ENCODE assay signal across 1 cellular context in the genomic region with DNA sequence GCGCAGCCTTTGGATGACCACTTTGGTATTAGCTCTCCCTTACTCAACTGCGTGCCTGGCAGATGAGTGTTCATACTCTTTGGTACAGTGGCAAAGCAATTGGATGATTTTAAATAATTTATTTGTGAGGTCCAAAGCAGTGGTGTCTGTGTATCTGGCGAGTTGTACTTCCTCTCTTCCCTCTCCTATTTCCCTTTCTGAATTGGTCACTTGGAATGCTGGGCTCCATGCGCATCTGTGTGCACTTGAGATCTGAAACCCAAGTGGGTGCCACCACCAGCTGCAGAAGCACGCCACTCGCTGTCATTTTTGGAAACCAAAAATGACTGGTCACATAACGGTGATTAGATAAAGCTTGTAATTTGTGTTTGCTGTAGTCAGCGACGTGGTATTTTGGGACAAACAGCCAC.
TF ChIP-seq lines count a peak whose summit lies in the region.

No MANE protein-coding gene starts in this region.

TF ChIP-seq in GM12878, 131 proteins besides CTCF, POLR2A, EP300 and RAD21 (continued from another document and continues in another):
- no peak for TF ChIP-seq KLF5 (IDR thresholded peaks at IDR 0.05; ENCODE audit: partially characterized antibody)
- TF ChIP-seq, protein P1, sequence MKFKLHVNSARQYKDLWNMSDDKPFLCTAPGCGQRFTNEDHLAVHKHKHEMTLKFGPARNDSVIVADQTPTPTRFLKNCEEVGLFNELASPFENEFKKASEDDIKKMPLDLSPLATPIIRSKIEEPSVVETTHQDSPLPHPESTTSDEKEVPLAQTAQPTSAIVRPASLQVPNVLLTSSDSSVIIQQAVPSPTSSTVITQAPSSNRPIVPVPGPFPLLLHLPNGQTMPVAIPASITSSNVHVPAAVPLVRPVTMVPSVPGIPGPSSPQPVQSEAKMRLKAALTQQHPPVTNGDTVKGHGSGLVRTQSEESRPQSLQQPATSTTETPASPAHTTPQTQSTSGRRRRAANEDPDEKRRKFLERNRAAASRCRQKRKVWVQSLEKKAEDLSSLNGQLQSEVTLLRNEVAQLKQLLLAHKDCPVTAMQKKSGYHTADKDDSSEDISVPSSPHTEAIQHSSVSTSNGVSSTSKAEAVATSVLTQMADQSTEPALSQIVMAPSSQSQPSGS (IDR thresholded peaks at IDR 0.05; ENCODE audit: low read length), result 0 out of 2 replicates have a peak, but pooled peaks have one; percentile 46
- TF ChIP-seq SIN3A (IDR thresholded peaks at IDR 0.05; ENCODE audit: low read depth, low read length), result no peak
- no peak for TF ChIP-seq NFYA (IDR thresholded peaks at IDR 0.05; ENCODE audit: borderline replicate concordance, low read depth, low read length)
- no peak for TF ChIP-seq HDGF (IDR thresholded peaks at IDR 0.05)
- TF ChIP-seq BCL11A (IDR thresholded peaks at IDR 0.05; ENCODE audit: low read depth, low read length), result peak; percentile 79; the same call in 1 of the 2 replicates
- TF ChIP-seq, protein P2, sequence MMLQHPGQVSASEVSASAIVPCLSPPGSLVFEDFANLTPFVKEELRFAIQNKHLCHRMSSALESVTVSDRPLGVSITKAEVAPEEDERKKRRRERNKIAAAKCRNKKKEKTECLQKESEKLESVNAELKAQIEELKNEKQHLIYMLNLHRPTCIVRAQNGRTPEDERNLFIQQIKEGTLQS (IDR thresholded peaks at IDR 0.05; ENCODE audit: borderline replicate concordance, extremely low read depth, low read depth, low read length), result no peak
- peak; percentile 86; the same call in 1 of the 2 replicates for TF ChIP-seq TCF12 (IDR thresholded peaks at IDR 0.05; ENCODE audit: low read depth, low read length)
- TF ChIP-seq STAT1 (conservative IDR thresholded peaks at IDR 0.05), result no peak
- TF ChIP-seq CHD2 (IDR thresholded peaks at IDR 0.05; ENCODE audit: borderline replicate concordance, low read depth, low read length), result no peak
- peak; percentile 40; the same call in 1 of the 2 replicates for TF ChIP-seq IKZF1 (conservative IDR thresholded peaks at IDR 0.05)
- no peak for TF ChIP-seq SUPT20H (IDR thresholded peaks at IDR 0.05; ENCODE audit: borderline replicate concordance, control insufficient read depth, low read depth, low read length)
- no peak for TF ChIP-seq SP1 (IDR thresholded peaks at IDR 0.05; ENCODE audit: low read depth, low read length)
- TF ChIP-seq DPF2 (IDR thresholded peaks at IDR 0.05), result 0 out of 2 replicates have a peak, but pooled peaks have one; percentile 51
- TF ChIP-seq LARP7 (IDR thresholded peaks at IDR 0.05), result no peak
- TF ChIP-seq PAX8 (IDR thresholded peaks at IDR 0.05), result no peak
- no peak for TF ChIP-seq ESRRA (IDR thresholded peaks at IDR 0.05; ENCODE audit: low read length)
- TF ChIP-seq RFX5 (IDR thresholded peaks at IDR 0.05; ENCODE audit: low read depth, low read length), result no peak
- TF ChIP-seq, protein P3, sequence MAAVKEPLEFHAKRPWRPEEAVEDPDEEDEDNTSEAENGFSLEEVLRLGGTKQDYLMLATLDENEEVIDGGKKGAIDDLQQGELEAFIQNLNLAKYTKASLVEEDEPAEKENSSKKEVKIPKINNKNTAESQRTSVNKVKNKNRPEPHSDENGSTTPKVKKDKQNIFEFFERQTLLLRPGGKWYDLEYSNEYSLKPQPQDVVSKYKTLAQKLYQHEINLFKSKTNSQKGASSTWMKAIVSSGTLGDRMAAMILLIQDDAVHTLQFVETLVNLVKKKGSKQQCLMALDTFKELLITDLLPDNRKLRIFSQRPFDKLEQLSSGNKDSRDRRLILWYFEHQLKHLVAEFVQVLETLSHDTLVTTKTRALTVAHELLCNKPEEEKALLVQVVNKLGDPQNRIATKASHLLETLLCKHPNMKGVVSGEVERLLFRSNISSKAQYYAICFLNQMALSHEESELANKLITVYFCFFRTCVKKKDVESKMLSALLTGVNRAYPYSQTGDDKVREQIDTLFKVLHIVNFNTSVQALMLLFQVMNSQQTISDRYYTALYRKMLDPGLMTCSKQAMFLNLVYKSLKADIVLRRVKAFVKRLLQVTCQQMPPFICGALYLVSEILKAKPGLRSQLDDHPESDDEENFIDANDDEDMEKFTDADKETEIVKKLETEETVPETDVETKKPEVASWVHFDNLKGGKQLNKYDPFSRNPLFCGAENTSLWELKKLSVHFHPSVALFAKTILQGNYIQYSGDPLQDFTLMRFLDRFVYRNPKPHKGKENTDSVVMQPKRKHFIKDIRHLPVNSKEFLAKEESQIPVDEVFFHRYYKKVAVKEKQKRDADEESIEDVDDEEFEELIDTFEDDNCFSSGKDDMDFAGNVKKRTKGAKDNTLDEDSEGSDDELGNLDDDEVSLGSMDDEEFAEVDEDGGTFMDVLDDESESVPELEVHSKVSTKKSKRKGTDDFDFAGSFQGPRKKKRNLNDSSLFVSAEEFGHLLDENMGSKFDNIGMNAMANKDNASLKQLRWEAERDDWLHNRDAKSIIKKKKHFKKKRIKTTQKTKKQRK (IDR thresholded peaks at IDR 0.05; ENCODE audit: low read depth, low read length), result no peak
- TF ChIP-seq, protein P4, sequence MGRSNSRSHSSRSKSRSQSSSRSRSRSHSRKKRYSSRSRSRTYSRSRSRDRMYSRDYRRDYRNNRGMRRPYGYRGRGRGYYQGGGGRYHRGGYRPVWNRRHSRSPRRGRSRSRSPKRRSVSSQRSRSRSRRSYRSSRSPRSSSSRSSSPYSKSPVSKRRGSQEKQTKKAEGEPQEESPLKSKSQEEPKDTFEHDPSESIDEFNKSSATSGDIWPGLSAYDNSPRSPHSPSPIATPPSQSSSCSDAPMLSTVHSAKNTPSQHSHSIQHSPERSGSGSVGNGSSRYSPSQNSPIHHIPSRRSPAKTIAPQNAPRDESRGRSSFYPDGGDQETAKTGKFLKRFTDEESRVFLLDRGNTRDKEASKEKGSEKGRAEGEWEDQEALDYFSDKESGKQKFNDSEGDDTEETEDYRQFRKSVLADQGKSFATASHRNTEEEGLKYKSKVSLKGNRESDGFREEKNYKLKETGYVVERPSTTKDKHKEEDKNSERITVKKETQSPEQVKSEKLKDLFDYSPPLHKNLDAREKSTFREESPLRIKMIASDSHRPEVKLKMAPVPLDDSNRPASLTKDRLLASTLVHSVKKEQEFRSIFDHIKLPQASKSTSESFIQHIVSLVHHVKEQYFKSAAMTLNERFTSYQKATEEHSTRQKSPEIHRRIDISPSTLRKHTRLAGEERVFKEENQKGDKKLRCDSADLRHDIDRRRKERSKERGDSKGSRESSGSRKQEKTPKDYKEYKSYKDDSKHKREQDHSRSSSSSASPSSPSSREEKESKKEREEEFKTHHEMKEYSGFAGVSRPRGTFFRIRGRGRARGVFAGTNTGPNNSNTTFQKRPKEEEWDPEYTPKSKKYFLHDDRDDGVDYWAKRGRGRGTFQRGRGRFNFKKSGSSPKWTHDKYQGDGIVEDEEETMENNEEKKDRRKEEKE (IDR thresholded peaks at IDR 0.05), result no peak
- TF ChIP-seq, protein P5, sequence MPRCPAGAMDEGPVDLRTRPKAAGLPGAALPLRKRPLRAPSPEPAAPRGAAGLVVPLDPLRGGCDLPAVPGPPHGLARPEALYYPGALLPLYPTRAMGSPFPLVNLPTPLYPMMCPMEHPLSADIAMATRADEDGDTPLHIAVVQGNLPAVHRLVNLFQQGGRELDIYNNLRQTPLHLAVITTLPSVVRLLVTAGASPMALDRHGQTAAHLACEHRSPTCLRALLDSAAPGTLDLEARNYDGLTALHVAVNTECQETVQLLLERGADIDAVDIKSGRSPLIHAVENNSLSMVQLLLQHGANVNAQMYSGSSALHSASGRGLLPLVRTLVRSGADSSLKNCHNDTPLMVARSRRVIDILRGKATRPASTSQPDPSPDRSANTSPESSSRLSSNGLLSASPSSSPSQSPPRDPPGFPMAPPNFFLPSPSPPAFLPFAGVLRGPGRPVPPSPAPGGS (IDR thresholded peaks at IDR 0.05; ENCODE audit: borderline replicate concordance, insufficient read depth, low read depth, low read length, poor library complexity, severe bottlenecking), result no peak
- TF ChIP-seq EGR1 (IDR thresholded peaks at IDR 0.05; ENCODE audit: borderline replicate concordance in 1 of 2, low read depth in 2 of 2, low read length in 2 of 2), result no peak
- no peak for TF ChIP-seq CREB1 (IDR thresholded peaks at IDR 0.05; ENCODE audit: low read depth)
- no peak for TF ChIP-seq SUZ12 (IDR thresholded peaks at IDR 0.05; ENCODE audit: unreplicated experiment)
- TF ChIP-seq BMI1 (IDR thresholded peaks at IDR 0.05; ENCODE audit: borderline replicate concordance), result no peak
- TF ChIP-seq JUND (IDR thresholded peaks at IDR 0.05; ENCODE audit: low read depth, low read length), result no peak
- 0 out of 2 replicates have a peak, but pooled peaks have one; percentile 33 for TF ChIP-seq MEF2A (IDR thresholded peaks at IDR 0.05; ENCODE audit: insufficient read depth, low read depth, low read length)
- TF ChIP-seq IKZF2 (IDR thresholded peaks at IDR 0.05), result peak in 1 of 2 experiments; percentile 24; a peak in 1 of 4 replicates
- TF ChIP-seq NR2F1 (conservative IDR thresholded peaks at IDR 0.05), result no peak
- TF ChIP-seq RUNX3 (IDR thresholded peaks at IDR 0.05; ENCODE audit: low read length), result peak; percentile 52; the same call in 1 of the 2 replicates
- peak; percentile 86 for TF ChIP-seq EED (IDR thresholded peaks at IDR 0.05; ENCODE audit: low read depth)
- TF ChIP-seq ZNF217 (IDR thresholded peaks at IDR 0.05), result no peak
- no peak for TF ChIP-seq SMAD1 (IDR thresholded peaks at IDR 0.05; ENCODE audit: low read depth, partially characterized antibody)
- TF ChIP-seq SREBF1 (IDR thresholded peaks at IDR 0.05; ENCODE audit: low read length), result no peak
- no peak for TF ChIP-seq POLR2AphosphoS5 (IDR thresholded peaks at IDR 0.05; ENCODE audit: low read length)
- no peak for TF ChIP-seq RB1 (IDR thresholded peaks at IDR 0.05; ENCODE audit: borderline replicate concordance)
- no peak for TF ChIP-seq CBFB (IDR thresholded peaks at IDR 0.05; ENCODE audit: low read depth)
- TF ChIP-seq, protein P6, sequence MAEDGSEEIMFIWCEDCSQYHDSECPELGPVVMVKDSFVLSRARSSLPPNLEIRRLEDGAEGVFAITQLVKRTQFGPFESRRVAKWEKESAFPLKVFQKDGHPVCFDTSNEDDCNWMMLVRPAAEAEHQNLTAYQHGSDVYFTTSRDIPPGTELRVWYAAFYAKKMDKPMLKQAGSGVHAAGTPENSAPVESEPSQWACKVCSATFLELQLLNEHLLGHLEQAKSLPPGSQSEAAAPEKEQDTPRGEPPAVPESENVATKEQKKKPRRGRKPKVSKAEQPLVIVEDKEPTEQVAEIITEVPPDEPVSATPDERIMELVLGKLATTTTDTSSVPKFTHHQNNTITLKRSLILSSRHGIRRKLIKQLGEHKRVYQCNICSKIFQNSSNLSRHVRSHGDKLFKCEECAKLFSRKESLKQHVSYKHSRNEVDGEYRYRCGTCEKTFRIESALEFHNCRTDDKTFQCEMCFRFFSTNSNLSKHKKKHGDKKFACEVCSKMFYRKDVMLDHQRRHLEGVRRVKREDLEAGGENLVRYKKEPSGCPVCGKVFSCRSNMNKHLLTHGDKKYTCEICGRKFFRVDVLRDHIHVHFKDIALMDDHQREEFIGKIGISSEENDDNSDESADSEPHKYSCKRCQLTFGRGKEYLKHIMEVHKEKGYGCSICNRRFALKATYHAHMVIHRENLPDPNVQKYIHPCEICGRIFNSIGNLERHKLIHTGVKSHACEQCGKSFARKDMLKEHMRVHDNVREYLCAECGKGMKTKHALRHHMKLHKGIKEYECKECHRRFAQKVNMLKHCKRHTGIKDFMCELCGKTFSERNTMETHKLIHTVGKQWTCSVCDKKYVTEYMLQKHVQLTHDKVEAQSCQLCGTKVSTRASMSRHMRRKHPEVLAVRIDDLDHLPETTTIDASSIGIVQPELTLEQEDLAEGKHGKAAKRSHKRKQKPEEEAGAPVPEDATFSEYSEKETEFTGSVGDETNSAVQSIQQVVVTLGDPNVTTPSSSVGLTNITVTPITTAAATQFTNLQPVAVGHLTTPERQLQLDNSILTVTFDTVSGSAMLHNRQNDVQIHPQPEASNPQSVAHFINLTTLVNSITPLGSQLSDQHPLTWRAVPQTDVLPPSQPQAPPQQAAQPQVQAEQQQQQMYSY (CRISPR knock-in tag; IDR thresholded peaks at IDR 0.05), result no peak
- TF ChIP-seq, protein P7, sequence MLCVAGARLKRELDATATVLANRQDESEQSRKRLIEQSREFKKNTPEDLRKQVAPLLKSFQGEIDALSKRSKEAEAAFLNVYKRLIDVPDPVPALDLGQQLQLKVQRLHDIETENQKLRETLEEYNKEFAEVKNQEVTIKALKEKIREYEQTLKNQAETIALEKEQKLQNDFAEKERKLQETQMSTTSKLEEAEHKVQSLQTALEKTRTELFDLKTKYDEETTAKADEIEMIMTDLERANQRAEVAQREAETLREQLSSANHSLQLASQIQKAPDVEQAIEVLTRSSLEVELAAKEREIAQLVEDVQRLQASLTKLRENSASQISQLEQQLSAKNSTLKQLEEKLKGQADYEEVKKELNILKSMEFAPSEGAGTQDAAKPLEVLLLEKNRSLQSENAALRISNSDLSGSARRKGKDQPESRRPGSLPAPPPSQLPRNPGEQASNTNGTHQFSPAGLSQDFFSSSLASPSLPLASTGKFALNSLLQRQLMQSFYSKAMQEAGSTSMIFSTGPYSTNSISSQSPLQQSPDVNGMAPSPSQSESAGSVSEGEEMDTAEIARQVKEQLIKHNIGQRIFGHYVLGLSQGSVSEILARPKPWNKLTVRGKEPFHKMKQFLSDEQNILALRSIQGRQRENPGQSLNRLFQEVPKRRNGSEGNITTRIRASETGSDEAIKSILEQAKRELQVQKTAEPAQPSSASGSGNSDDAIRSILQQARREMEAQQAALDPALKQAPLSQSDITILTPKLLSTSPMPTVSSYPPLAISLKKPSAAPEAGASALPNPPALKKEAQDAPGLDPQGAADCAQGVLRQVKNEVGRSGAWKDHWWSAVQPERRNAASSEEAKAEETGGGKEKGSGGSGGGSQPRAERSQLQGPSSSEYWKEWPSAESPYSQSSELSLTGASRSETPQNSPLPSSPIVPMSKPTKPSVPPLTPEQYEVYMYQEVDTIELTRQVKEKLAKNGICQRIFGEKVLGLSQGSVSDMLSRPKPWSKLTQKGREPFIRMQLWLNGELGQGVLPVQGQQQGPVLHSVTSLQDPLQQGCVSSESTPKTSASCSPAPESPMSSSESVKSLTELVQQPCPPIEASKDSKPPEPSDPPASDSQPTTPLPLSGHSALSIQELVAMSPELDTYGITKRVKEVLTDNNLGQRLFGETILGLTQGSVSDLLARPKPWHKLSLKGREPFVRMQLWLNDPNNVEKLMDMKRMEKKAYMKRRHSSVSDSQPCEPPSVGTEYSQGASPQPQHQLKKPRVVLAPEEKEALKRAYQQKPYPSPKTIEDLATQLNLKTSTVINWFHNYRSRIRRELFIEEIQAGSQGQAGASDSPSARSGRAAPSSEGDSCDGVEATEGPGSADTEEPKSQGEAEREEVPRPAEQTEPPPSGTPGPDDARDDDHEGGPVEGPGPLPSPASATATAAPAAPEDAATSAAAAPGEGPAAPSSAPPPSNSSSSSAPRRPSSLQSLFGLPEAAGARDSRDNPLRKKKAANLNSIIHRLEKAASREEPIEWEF (IDR thresholded peaks at IDR 0.05; ENCODE audit: insufficient replicate concordance, low read depth, low read length), result no peak
- TF ChIP-seq CEBPB (IDR thresholded peaks at IDR 0.05; ENCODE audit: borderline replicate concordance in 1 of 2, low read depth in 2 of 2, low read length in 2 of 2), result no peak
- TF ChIP-seq ATF7 (IDR thresholded peaks at IDR 0.05; ENCODE audit: low read depth), result no peak
- 0 out of 4 replicates have a peak, but pooled peaks of 1 of the 2 experiments have one; percentile 11 for TF ChIP-seq SRF (IDR thresholded peaks at IDR 0.05; ENCODE audit: low read depth in 2 of 2, low read length in 2 of 2)
- peak; percentile 78; the same call in 1 of the 2 replicates for TF ChIP-seq TCF3 (IDR thresholded peaks at IDR 0.05; ENCODE audit: borderline replicate concordance, insufficient read depth, low read depth, low read length)
- no peak for TF ChIP-seq KDM1A (IDR thresholded peaks at IDR 0.05; ENCODE audit: borderline replicate concordance)
